Comparison of ENCODE assay signal across 7 cellular contexts in the genomic region with DNA sequence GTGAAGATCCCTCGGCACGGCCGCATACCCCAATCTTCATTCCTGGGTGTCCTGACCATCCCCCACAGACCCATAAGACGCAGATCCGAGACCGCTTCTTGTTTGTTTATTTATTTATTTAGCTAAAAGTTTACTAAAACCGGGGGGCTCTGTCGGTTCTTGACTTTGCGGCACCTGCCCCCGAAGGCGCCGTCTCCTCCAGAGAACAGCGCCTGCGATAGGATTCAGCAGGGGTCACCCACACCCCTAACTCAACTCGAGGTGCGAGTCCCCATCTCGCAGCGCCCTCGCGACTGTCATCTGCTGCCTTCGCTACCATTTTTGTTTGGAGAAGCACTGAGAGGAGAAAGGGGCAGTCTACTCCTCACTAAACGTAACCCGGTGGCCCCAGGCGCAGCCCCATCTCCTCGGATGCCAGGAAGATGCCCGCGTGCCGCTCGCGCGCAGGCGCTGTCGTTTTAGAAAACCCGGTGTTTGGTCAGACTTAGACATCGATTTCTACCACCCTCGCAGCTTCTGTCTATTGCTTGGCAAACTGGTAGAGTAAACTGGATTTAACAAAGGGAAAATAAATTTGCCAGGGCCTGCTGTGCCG. TPM values are rescaled to one million over a fixed set of nuclear protein-coding genes. Genes with fewer than 3 reads are reported as not detected.
DNase-seq lines count a peak whose midpoint lies in the region; ATAC-seq and TF ChIP-seq lines count a peak whose summit lies in the region.

No MANE protein-coding gene starts in this region.

- DNase-seq in WTC11 (ENCODE audit: low spot score) (peak; percentile 19), epithelial cell of proximal tubule (ENCODE audit: low read depth) (no peak), psoas muscle (no peak), NCI-H1694 treated with DMSO at 0.1 percent for 48 hours (lab: John Stamatoyannopoulos, UW) (no peak), islet precursor cell (no peak)

- H3K36me3 ChIP-seq in psoas muscle (ENCODE audit: insufficient read depth in 1 of 2, low read depth in 1 of 2): no peaks in the 10 kb centered on the region

- no peak for TF ChIP-seq CTCF in WTC11 (IDR thresholded peaks at IDR 0.05)
- no peak for TF ChIP-seq CTCF in epithelial cell of proximal tubule (conservative IDR thresholded peaks at IDR 0.05; ENCODE audit: low read depth, low read length)
- TF ChIP-seq CTCF in psoas muscle (IDR thresholded peaks at IDR 0.05): no peak

- H3K4me3 Mint-ChIP-seq in WTC11: peak overlapping the region; percentile 77

- H3K9me3 Mint-ChIP-seq in WTC11: no peaks in the 10 kb centered on the region

- no peaks in the 10 kb centered on the region for H3K9me3 ChIP-seq in psoas muscle

- no peaks in the 10 kb centered on the region for H3K4me1 ChIP-seq in psoas muscle

- WGBS in psoas muscle, 3 donors: 3 to 32% (median 5%) methylated on average over 34 to 37 of the region's 37 CpGs

- no peaks in the 10 kb centered on the region for H3K36me3 Mint-ChIP-seq in WTC11

- H3K27ac Mint-ChIP-seq in WTC11: no peak overlapping the region

- peaks cover 0 to 47% (median 2%) of the 10 kb centered on the region in 3 donors for H3K27me3 ChIP-seq in psoas muscle (ENCODE audit: insufficient read depth in 3 of 3, low read length in 2 of 3)

- intact Hi-C loops in psoas muscle (cut with DNase I): no loop called here

- POLR2A ChIA-PET in WTC11 (lab: Charles Lee): no interaction called here

- H3K4me3 ChIP-seq in epithelial cell of proximal tubule (ENCODE audit: low read depth, low read length) (peak overlapping the region; percentile 48), psoas muscle (peak overlapping the region; percentile 54)

- H3K4me1 Mint-ChIP-seq in WTC11: peaks cover 7% of the 10 kb centered on the region; the same call in 1 of the 2 replicates

- CTCF ChIA-PET in WTC11 (lab: Charles Lee): interaction anchor here (0.6 to 2.1 kb wide), 16 partner anchors 8 to 731 kb away, joined by 3 to 14 read pairs (median 4); a partner anchor contains a TSS

- ATAC-seq in GM18858 (IDR thresholded peaks at IDR 0.05; ENCODE audit: unreplicated experiment) (peak; percentile 7), HG02938 (IDR thresholded peaks at IDR 0.05; ENCODE audit: unreplicated experiment) (peak; percentile 15), WTC11 (peak; percentile 55), psoas muscle (no peak)

- H3K27me3 Mint-ChIP-seq in WTC11 (ENCODE audit: low read depth): peaks cover 65% of the 10 kb centered on the region

- no peak overlapping the region for H3K27ac ChIP-seq in psoas muscle

TF ChIP-seq in WTC11, 78 proteins besides CTCF, POLR2A, EP300 and RAD21:
- TF ChIP-seq OVOL2 (CRISPR knock-in tag; IDR thresholded peaks at IDR 0.05; ENCODE audit: borderline replicate concordance): no peak
- no peak for TF ChIP-seq FOXP1 (CRISPR knock-in tag; IDR thresholded peaks at IDR 0.05; ENCODE audit: borderline replicate concordance)
- no peak for TF ChIP-seq ZNF138 (CRISPR knock-in tag; conservative IDR thresholded peaks at IDR 0.05)
- TF ChIP-seq MYBL2 (CRISPR knock-in tag; IDR thresholded peaks at IDR 0.05): no peak
- no peak for TF ChIP-seq ESRRA (CRISPR knock-in tag; IDR thresholded peaks at IDR 0.05; ENCODE audit: borderline replicate concordance)
- no peak for TF ChIP-seq NR1H2 (CRISPR knock-in tag; IDR thresholded peaks at IDR 0.05)
- no peak for TF ChIP-seq TP53 (CRISPR knock-in tag; IDR thresholded peaks at IDR 0.05)
- no peak for TF ChIP-seq NR3C1 (CRISPR knock-in tag; conservative IDR thresholded peaks at IDR 0.05; ENCODE audit: low read depth)
- no peak for TF ChIP-seq GRHL2 (CRISPR knock-in tag; IDR thresholded peaks at IDR 0.05; ENCODE audit: insufficient replicate concordance, severe bottlenecking)
- TF ChIP-seq, protein P1, sequence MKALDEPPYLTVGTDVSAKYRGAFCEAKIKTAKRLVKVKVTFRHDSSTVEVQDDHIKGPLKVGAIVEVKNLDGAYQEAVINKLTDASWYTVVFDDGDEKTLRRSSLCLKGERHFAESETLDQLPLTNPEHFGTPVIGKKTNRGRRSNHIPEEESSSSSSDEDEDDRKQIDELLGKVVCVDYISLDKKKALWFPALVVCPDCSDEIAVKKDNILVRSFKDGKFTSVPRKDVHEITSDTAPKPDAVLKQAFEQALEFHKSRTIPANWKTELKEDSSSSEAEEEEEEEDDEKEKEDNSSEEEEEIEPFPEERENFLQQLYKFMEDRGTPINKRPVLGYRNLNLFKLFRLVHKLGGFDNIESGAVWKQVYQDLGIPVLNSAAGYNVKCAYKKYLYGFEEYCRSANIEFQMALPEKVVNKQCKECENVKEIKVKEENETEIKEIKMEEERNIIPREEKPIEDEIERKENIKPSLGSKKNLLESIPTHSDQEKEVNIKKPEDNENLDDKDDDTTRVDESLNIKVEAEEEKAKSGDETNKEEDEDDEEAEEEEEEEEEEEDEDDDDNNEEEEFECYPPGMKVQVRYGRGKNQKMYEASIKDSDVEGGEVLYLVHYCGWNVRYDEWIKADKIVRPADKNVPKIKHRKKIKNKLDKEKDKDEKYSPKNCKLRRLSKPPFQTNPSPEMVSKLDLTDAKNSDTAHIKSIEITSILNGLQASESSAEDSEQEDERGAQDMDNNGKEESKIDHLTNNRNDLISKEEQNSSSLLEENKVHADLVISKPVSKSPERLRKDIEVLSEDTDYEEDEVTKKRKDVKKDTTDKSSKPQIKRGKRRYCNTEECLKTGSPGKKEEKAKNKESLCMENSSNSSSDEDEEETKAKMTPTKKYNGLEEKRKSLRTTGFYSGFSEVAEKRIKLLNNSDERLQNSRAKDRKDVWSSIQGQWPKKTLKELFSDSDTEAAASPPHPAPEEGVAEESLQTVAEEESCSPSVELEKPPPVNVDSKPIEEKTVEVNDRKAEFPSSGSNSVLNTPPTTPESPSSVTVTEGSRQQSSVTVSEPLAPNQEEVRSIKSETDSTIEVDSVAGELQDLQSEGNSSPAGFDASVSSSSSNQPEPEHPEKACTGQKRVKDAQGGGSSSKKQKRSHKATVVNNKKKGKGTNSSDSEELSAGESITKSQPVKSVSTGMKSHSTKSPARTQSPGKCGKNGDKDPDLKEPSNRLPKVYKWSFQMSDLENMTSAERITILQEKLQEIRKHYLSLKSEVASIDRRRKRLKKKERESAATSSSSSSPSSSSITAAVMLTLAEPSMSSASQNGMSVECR (CRISPR knock-in tag; IDR thresholded peaks at IDR 0.05; ENCODE audit: borderline replicate concordance): no peak
- TF ChIP-seq EMX1 (CRISPR knock-in tag; IDR thresholded peaks at IDR 0.05): no peak
TF ChIP-seq in WTC11: peak in this region for 0.

RNA-seq across cellular contexts. Expression of a gene that starts 18.9 kb away (rescaled TPM):
- total RNA-seq in WTC11 (2021) (0.16 TPM in 1 of 3 replicates, not detected in the others), epithelial cell of proximal tubule (not detected in 2 replicates), psoas muscle (not detected)
- polyA plus RNA-seq in psoas muscle: not detected

Comparison
In these comparisons a context has a peak if more than half of its experiments do, and no peak if none do; other contexts are left out.
1. ATAC-seq: peak in GM18858 (single experiment), HG02938 (single experiment) and WTC11 (single experiment); none in psoas muscle (0 of 4).